23 cellular contexts compared by ENCODE assay signal in genomic region chr7:31991846-31992245, GRCh38.
DNase-seq lines count a peak whose midpoint lies in the region; ATAC-seq and TF ChIP-seq lines count a peak whose summit lies in the region.
"Had no signal": no experiment of that assay in that cellular context is flagged by ENCODE, and none has a peak within 500 bp of the region (broad histone marks: within the 10 kb centered on the region; RNA-seq: fewer than 3 reads in every experiment).

No MANE protein-coding gene starts in this region.

- H3K4me3 ChIP-seq in mammary epithelial cell (replicated peaks in 1 of 3; ENCODE audit: insufficient read depth in 1 of 3, low read depth in 2 of 3, low read length in 3 of 3) = no peak overlapping the region
- H3K4me3 ChIP-seq: esophagus squamous epithelium, lung, psoas muscle, skin epidermis, upper lobe of right lung had no signal

- DNase-seq in DMS53 (lab: John Stamatoyannopoulos, UW) (peak; percentile 13), DMS53 treated with DMSO at 0.1 percent for 48 hours (lab: John Stamatoyannopoulos, UW; ENCODE audit: unreplicated experiment) (no peak), M059J (ENCODE audit: low read depth) (peak; percentile 77), mammary epithelial cell (peak; percentile 19), osteocyte (ENCODE audit: extremely low spot score, unreplicated experiment) (no peak), midbrain (lab: John Stamatoyannopoulos, UW) (no peak)
- DNase-seq: activated CD4-positive, alpha-beta memory T cell treated with anti-CD3 and anti-CD28 coated beads, Interleukin-2, amount 10 ng/mL, durations not matched to agents 7 days and 5 days; activated effector memory CD4-positive, alpha-beta T cell treated with anti-CD3 and anti-CD28 coated beads, Interleukin-2, amount 50 U/mL, for 16 hours; COR-L47; esophagus squamous epithelium; HFFc6; NCI-H146; psoas muscle; SHP77; stimulated activated CD4-positive, alpha-beta T cell treated with anti-CD3 and anti-CD28 coated beads, Interleukin-1b, Interleukin-23, amount 100 ng/mL, for 48 hours; SW 1271; T1000; upper lobe of right lung had no signal

- no peaks in the 10 kb centered on the region for H3K9me3 ChIP-seq in mammary epithelial cell (replicated peaks; ENCODE audit: insufficient read depth, low read length)
- H3K9me3 ChIP-seq: esophagus squamous epithelium, psoas muscle, upper lobe of right lung had no signal

- H3K4me2 ChIP-seq in mammary epithelial cell (ENCODE audit: insufficient read depth, low read depth, low read length) = no peak overlapping the region

- no peak overlapping the region for H3K4me3 Mint-ChIP-seq in osteocyte (ENCODE audit: unreplicated experiment)
- H3K4me3 Mint-ChIP-seq: activated CD4-positive, alpha-beta memory T cell treated with anti-CD3 and anti-CD28 coated beads, Interleukin-2, amount 10 ng/mL, durations not matched to agents 7 days and 5 days; HFFc6 had no signal

- H3K36me3 ChIP-seq in mammary epithelial cell (ENCODE audit: insufficient read depth, low read length) = no peaks in the 10 kb centered on the region
- H3K36me3 ChIP-seq: esophagus squamous epithelium, upper lobe of right lung had no signal

- H3K27ac ChIP-seq in mammary epithelial cell (ENCODE audit: insufficient read depth, low read depth, low read length) = no peak overlapping the region
- H3K27ac ChIP-seq: 22Rv1, esophagus squamous epithelium, psoas muscle, skin epidermis, upper lobe of right lung had no signal

- no peaks in the 10 kb centered on the region for H4K20me1 ChIP-seq in mammary epithelial cell (ENCODE audit: insufficient read depth, low read length)

- 76% methylated on average over 3 of the region's 3 CpGs for WGBS in mammary epithelial cell (ENCODE audit: low coverage, missing lambda C conversion rate)

- TF ChIP-seq CTCF in mammary epithelial cell (conservative IDR thresholded peaks at IDR 0.05 in 1 of 2, IDR thresholded peaks at IDR 0.05 in 1 of 2; ENCODE audit: extremely low read depth in 1 of 2, insufficient read depth in 1 of 2, low read depth in 1 of 2, low read length in 2 of 2) (no peak), osteocyte (IDR thresholded peaks at IDR 0.05) (no peak)

- dilution Hi-C loops in mammary epithelial cell (cut with HindIII; ENCODE audit: low sequenced_read_pairs) = no loop called here

- in situ Hi-C loops in mammary epithelial cell (cut with MboI; ENCODE audit: low sequenced_read_pairs in 2 of 2) = no loop called here

- BruUV-seq in mammary epithelial cell (replicated peaks; lab: Mats Ljungman, UMichigan) = no TSS peak

- H3K27me3 Mint-ChIP-seq in osteocyte (ENCODE audit: unreplicated experiment) = no peaks in the 10 kb centered on the region
- H3K27me3 Mint-ChIP-seq: activated CD4-positive, alpha-beta memory T cell treated with anti-CD3 and anti-CD28 coated beads, Interleukin-2, amount 10 ng/mL, durations not matched to agents 7 days and 5 days had no signal

- H3K9me3 Mint-ChIP-seq in osteocyte (ENCODE audit: unreplicated experiment) = no peaks in the 10 kb centered on the region
- H3K9me3 Mint-ChIP-seq: activated CD4-positive, alpha-beta memory T cell treated with anti-CD3 and anti-CD28 coated beads, Interleukin-2, amount 10 ng/mL, durations not matched to agents 7 days and 5 days had no signal

- intact Hi-C loops in mammary epithelial cell (cut with micrococcal nuclease) = no loop called here

- H3K9ac ChIP-seq in mammary epithelial cell (ENCODE audit: insufficient read depth, low read length) = no peak overlapping the region

- H3K4me1 ChIP-seq in mammary epithelial cell (ENCODE audit: insufficient read depth, low read length) = peaks cover 4% of the 10 kb centered on the region
- H3K4me1 ChIP-seq: esophagus squamous epithelium, psoas muscle, upper lobe of right lung had no signal

- peak overlapping the region; percentile 65 for H3K27ac Mint-ChIP-seq in osteocyte (ENCODE audit: unreplicated experiment)
- H3K27ac Mint-ChIP-seq: activated CD4-positive, alpha-beta memory T cell treated with anti-CD3 and anti-CD28 coated beads, Interleukin-2, amount 10 ng/mL, durations not matched to agents 7 days and 5 days; HFFc6 had no signal

- no peak for ATAC-seq in HG02763 (IDR thresholded peaks at IDR 0.05; ENCODE audit: unreplicated experiment)
- ATAC-seq in HG03432 (IDR thresholded peaks at IDR 0.05; ENCODE audit: unreplicated experiment) = no peak
- ATAC-seq: psoas muscle, upper lobe of right lung had no signal

- no peak overlapping the region for H2AFZ ChIP-seq in mammary epithelial cell (ENCODE audit: low read depth, low read length)

- peaks cover 8% of the 10 kb centered on the region for H3K36me3 Mint-ChIP-seq in osteocyte (ENCODE audit: unreplicated experiment)

- peaks cover 43% of the 10 kb centered on the region for H3K4me1 Mint-ChIP-seq in osteocyte (ENCODE audit: unreplicated experiment)
- H3K4me1 Mint-ChIP-seq: activated CD4-positive, alpha-beta memory T cell treated with anti-CD3 and anti-CD28 coated beads, Interleukin-2, amount 10 ng/mL, durations not matched to agents 7 days and 5 days had no signal

- H3K27me3 ChIP-seq in mammary epithelial cell (ENCODE audit: insufficient read depth, low read length) = no peaks in the 10 kb centered on the region
- H3K27me3 ChIP-seq: esophagus squamous epithelium, upper lobe of right lung had no signal

- CTCF ChIA-PET in mammary epithelial cell (lab: Charles Lee; ENCODE audit: low non-redundant PET) = no interaction called here

- peaks cover 13% of the 10 kb centered on the region for H3K79me2 ChIP-seq in mammary epithelial cell (ENCODE audit: insufficient read depth, low read length)

Comparison
In these comparisons a context has a peak if more than half of its experiments do, and no peak if none do; other contexts are left out.
1. DNase-seq: peak in DMS53 (single experiment), M059J (single experiment) and mammary epithelial cell (single experiment); none in DMS53 treated with DMSO at 0.1 percent for 48 hours (single experiment), osteocyte (single experiment) and midbrain (single experiment).